ENCODE assay signal across 7 cellular contexts in genomic region chr10:59718246-59718645, GRCh38. TPM values are rescaled to one million over a fixed set of nuclear protein-coding genes. Genes with fewer than 3 reads are reported as not detected.
"Had no signal": no experiment of that assay in that cellular context is flagged by ENCODE, and none has a peak within 500 bp of the region (broad histone marks: within the 10 kb centered on the region; RNA-seq: fewer than 3 reads in every experiment).

No MANE protein-coding gene starts in this region.

- DNase-seq: H9, HCEC 1CT, IMR-90 had no signal

- H3K4me3 ChIP-seq: GM23338, K562 had no signal

- H3K4me2 ChIP-seq: GM23338 had no signal

- ATAC-seq: GM23338, K562 had no signal

- H3K27ac Mint-ChIP-seq: GM23338, H9 had no signal

RNA-seq across cellular contexts. Expression of gene SLC16A9, which starts 8.6 kb away (rescaled TPM):
- total RNA-seq: HT-29 had no signal

RNA-seq across cellular contexts. Expression of gene MRLN, which starts 35.0 kb away (rescaled TPM):
- total RNA-seq: GM23338, H1, H9, HT-29, IMR-90, K562 had no signal
